ENCODE assay signal across 1 cellular context in genomic region chr9:33165263-33166151, GRCh38.
TF ChIP-seq lines count a peak whose summit lies in the region.

No MANE protein-coding gene starts in this region.

TF ChIP-seq in K562, 482 proteins besides CTCF, POLR2A, EP300 and RAD21 (continued from another document and continues in another):
- TF ChIP-seq, protein P1, sequence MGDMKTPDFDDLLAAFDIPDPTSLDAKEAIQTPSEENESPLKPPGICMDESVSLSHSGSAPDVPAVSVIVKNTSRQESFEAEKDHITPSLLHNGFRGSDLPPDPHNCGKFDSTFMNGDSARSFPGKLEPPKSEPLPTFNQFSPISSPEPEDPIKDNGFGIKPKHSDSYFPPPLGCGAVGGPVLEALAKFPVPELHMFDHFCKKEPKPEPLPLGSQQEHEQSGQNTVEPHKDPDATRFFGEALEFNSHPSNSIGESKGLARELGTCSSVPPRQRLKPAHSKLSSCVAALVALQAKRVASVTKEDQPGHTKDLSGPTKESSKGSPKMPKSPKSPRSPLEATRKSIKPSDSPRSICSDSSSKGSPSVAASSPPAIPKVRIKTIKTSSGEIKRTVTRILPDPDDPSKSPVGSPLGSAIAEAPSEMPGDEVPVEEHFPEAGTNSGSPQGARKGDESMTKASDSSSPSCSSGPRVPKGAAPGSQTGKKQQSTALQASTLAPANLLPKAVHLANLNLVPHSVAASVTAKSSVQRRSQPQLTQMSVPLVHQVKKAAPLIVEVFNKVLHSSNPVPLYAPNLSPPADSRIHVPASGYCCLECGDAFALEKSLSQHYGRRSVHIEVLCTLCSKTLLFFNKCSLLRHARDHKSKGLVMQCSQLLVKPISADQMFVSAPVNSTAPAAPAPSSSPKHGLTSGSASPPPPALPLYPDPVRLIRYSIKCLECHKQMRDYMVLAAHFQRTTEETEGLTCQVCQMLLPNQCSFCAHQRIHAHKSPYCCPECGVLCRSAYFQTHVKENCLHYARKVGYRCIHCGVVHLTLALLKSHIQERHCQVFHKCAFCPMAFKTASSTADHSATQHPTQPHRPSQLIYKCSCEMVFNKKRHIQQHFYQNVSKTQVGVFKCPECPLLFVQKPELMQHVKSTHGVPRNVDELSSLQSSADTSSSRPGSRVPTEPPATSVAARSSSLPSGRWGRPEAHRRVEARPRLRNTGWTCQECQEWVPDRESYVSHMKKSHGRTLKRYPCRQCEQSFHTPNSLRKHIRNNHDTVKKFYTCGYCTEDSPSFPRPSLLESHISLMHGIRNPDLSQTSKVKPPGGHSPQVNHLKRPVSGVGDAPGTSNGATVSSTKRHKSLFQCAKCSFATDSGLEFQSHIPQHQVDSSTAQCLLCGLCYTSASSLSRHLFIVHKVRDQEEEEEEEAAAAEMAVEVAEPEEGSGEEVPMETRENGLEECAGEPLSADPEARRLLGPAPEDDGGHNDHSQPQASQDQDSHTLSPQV (IDR thresholded peaks at IDR 0.05): no peak
- TF ChIP-seq ETS1 (conservative IDR thresholded peaks at IDR 0.05; ENCODE audit: control insufficient read depth, low read depth, low read length) (no peak), BCL6 (CRISPR knock-in tag; IDR thresholded peaks at IDR 0.05) (no peak), TEAD1 (CRISPR knock-in tag; IDR thresholded peaks at IDR 0.05) (0 out of 4 replicates have a peak, but pooled peaks of 1 of the 2 experiments have one; percentile 40), ZNF699 (CRISPR knock-in tag; IDR thresholded peaks at IDR 0.05; ENCODE audit: insufficient replicate concordance) (no peak), ARID1B (IDR thresholded peaks at IDR 0.05) (no peak; the same call in 1 of the 2 replicates), ZNF347 (CRISPR knock-in tag; IDR thresholded peaks at IDR 0.05; ENCODE audit: low read depth) (no peak), ZNF24 (IDR thresholded peaks at IDR 0.05) (no peak), ZZZ3 (IDR thresholded peaks at IDR 0.05) (no peak), PHB (CRISPR knock-in tag; IDR thresholded peaks at IDR 0.05) (no peak), POLR2B (IDR thresholded peaks at IDR 0.05; ENCODE audit: low read depth, partially characterized antibody) (no peak), HMG20B (CRISPR knock-in tag; IDR thresholded peaks at IDR 0.05) (no peak), POLR2AphosphoS5 (IDR thresholded peaks at IDR 0.05; ENCODE audit: control insufficient read depth, insufficient read depth, low read depth, low read length) (0 out of 2 replicates have a peak, but pooled peaks have one; percentile 42), PHB2 (IDR thresholded peaks at IDR 0.05; ENCODE audit: low read depth) (no peak), AFF4 (CRISPR knock-in tag; IDR thresholded peaks at IDR 0.05) (0 out of 2 replicates have a peak, but pooled peaks have one; percentile 38), BHLHE40 (IDR thresholded peaks at IDR 0.05; ENCODE audit: low read length) (no peak), MYC (IDR thresholded peaks at IDR 0.05; ENCODE audit: low read depth, low read length) (peak; percentile 21; the same call in 1 of the 2 replicates), MYC (CRISPR knock-in tag; IDR thresholded peaks at IDR 0.05; ENCODE audit: borderline replicate concordance, low read depth) (no peak), HSF4 (CRISPR knock-in tag; IDR thresholded peaks at IDR 0.05; ENCODE audit: borderline replicate concordance) (no peak), SIN3A (IDR thresholded peaks at IDR 0.05; ENCODE audit: borderline replicate concordance in 2 of 2, control insufficient read depth in 1 of 2, low read depth in 2 of 2, low read length in 2 of 2) (0 out of 4 replicates have a peak, but pooled peaks of 1 of the 2 experiments have one; percentile 47), ZBTB11 (CRISPR knock-in tag; IDR thresholded peaks at IDR 0.05) (0 out of 6 replicates have a peak, but pooled peaks of 1 of the 3 experiments have one; percentile 32), KLF6 (CRISPR knock-in tag; IDR thresholded peaks at IDR 0.05; ENCODE audit: borderline replicate concordance) (no peak), ZNF408 (CRISPR knock-in tag; IDR thresholded peaks at IDR 0.05; ENCODE audit: low read depth) (no peak), TCF15 (CRISPR knock-in tag; IDR thresholded peaks at IDR 0.05) (no peak), MCM5 (IDR thresholded peaks at IDR 0.05; ENCODE audit: low read depth) (no peak), NR2C1 (IDR thresholded peaks at IDR 0.05) (peak; percentile 96), NR2C1 (tag; IDR thresholded peaks at IDR 0.05) (peak; percentile 97), NEUROD1 (IDR thresholded peaks at IDR 0.05; ENCODE audit: borderline replicate concordance, low read depth, low read length, partially characterized antibody) (peak; percentile 44), EZH2 (IDR thresholded peaks at IDR 0.05; ENCODE audit: borderline replicate concordance, low read depth, low read length) (no peak), IRF2 (CRISPR knock-in tag; IDR thresholded peaks at IDR 0.05) (no peak)
- TF ChIP-seq, protein P2, sequence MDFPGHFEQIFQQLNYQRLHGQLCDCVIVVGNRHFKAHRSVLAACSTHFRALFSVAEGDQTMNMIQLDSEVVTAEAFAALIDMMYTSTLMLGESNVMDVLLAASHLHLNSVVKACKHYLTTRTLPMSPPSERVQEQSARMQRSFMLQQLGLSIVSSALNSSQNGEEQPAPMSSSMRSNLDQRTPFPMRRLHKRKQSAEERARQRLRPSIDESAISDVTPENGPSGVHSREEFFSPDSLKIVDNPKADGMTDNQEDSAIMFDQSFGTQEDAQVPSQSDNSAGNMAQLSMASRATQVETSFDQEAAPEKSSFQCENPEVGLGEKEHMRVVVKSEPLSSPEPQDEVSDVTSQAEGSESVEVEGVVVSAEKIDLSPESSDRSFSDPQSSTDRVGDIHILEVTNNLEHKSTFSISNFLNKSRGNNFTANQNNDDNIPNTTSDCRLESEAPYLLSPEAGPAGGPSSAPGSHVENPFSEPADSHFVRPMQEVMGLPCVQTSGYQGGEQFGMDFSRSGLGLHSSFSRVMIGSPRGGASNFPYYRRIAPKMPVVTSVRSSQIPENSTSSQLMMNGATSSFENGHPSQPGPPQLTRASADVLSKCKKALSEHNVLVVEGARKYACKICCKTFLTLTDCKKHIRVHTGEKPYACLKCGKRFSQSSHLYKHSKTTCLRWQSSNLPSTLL (IDR thresholded peaks at IDR 0.05): no peak
- TF ChIP-seq, protein P3, sequence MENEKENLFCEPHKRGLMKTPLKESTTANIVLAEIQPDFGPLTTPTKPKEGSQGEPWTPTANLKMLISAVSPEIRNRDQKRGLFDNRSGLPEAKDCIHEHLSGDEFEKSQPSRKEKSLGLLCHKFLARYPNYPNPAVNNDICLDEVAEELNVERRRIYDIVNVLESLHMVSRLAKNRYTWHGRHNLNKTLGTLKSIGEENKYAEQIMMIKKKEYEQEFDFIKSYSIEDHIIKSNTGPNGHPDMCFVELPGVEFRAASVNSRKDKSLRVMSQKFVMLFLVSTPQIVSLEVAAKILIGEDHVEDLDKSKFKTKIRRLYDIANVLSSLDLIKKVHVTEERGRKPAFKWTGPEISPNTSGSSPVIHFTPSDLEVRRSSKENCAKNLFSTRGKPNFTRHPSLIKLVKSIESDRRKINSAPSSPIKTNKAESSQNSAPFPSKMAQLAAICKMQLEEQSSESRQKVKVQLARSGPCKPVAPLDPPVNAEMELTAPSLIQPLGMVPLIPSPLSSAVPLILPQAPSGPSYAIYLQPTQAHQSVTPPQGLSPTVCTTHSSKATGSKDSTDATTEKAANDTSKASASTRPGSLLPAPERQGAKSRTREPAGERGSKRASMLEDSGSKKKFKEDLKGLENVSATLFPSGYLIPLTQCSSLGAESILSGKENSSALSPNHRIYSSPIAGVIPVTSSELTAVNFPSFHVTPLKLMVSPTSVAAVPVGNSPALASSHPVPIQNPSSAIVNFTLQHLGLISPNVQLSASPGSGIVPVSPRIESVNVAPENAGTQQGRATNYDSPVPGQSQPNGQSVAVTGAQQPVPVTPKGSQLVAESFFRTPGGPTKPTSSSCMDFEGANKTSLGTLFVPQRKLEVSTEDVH (IDR thresholded peaks at IDR 0.05; ENCODE audit: low read depth, partially characterized antibody): no peak
- TF ChIP-seq, protein P4, sequence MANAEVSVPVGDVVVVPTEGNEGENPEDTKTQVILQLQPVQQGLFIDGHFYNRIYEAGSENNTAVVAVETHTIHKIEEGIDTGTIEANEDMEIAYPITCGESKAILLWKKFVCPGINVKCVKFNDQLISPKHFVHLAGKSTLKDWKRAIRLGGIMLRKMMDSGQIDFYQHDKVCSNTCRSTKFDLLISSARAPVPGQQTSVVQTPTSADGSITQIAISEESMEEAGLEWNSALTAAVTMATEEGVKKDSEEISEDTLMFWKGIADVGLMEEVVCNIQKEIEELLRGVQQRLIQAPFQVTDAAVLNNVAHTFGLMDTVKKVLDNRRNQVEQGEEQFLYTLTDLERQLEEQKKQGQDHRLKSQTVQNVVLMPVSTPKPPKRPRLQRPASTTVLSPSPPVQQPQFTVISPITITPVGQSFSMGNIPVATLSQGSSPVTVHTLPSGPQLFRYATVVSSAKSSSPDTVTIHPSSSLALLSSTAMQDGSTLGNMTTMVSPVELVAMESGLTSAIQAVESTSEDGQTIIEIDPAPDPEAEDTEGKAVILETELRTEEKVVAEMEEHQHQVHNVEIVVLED (CRISPR knock-in tag; IDR thresholded peaks at IDR 0.05): no peak
- TF ChIP-seq, protein P5, sequence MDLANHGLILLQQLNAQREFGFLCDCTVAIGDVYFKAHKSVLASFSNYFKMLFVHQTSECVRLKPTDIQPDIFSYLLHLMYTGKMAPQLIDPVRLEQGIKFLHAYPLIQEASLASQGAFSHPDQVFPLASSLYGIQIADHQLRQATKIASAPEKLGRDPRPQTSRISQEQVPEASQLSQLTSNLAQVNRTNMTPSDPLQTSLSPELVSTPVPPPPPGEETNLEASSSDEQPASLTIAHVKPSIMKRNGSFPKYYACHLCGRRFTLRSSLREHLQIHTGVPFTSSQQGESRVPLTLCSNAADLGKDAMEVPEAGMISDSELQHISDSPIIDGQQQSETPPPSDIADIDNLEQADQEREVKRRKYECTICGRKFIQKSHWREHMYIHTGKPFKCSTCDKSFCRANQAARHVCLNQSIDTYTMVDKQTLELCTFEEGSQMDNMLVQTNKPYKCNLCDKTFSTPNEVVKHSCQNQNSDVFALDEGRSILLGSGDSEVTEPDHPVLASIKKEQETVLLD (IDR thresholded peaks at IDR 0.05): no peak
